1 cellular context compared by ENCODE assay signal in the genomic region with DNA sequence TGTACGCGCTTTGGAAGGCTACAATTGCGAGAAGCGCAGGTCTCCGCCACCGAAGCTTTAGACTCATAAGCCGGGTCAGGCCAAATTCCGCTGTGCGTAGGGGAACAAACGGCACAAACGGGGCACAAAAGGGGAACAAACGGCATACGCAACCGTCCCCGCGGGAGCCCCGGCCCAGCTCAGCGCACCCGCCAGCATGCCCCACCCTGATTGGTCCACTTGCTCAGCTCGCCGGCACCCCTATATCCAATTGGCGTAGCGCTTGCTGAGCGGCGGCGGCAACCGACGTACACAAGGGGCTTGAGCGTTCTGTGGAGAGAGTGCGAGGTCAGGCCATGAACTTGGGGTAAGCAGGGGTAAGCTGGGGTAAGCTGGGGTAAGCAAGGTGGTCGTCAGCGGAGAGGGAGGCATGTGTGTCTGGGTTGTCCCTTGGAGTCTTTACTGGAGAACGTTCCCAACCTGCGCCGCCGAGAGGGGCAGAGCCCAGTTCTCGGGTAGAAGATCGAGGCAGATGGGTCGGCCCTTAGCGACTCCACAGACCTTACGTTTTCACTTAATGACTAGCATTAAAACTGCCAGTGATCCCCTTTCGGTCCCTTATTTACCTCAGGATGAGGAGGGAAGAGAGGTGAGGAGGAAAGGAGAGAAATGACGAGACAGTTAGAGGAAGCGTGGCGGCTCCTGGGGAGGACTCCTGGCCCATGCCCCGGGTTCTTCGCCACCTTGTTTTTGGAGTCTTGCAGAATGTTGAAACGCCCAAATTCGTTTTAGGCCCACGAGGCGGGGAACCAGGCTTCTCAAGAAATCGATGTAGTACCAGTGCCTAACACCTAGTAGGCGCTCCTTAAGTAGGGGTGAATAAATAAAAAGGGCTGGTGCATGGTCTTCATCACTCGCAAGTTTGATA.
TF ChIP-seq lines count a peak whose summit lies in the region.

A gene (plus strand): TSS at position 268 of the 907 bp plus-strand sequence. CDS start 68 bp downstream, at position 336.

TF ChIP-seq in HepG2, 621 proteins besides CTCF, POLR2A, EP300 and RAD21 (continued from another document and continues in another):
- TF ChIP-seq ZNF496 (CRISPR knock-in tag; IDR thresholded peaks at IDR 0.05; ENCODE audit: insufficient replicate concordance) (no peak), ATAD3A (CRISPR knock-in tag; IDR thresholded peaks at IDR 0.05) (no peak), KMT2B (CRISPR knock-in tag; IDR thresholded peaks at IDR 0.05) (peak; percentile 91), SATB2 (CRISPR knock-in tag; IDR thresholded peaks at IDR 0.05) (no peak), ZSCAN30 (CRISPR knock-in tag; IDR thresholded peaks at IDR 0.05) (no peak), SIN3B (IDR thresholded peaks at IDR 0.05; ENCODE audit: low read length) (no peak), ZNF143 (CRISPR knock-in tag; IDR thresholded peaks at IDR 0.05) (no peak), ATF1 (CRISPR knock-in tag; IDR thresholded peaks at IDR 0.05) (no peak), ZNF570 (CRISPR knock-in tag; IDR thresholded peaks at IDR 0.05; ENCODE audit: borderline replicate concordance) (no peak), ZFP37 (CRISPR knock-in tag; IDR thresholded peaks at IDR 0.05; ENCODE audit: borderline replicate concordance) (0 out of 2 replicates have a peak, but pooled peaks have one; percentile 50), FOSL1 (CRISPR knock-in tag; IDR thresholded peaks at IDR 0.05; ENCODE audit: borderline replicate concordance) (no peak), PHF20 (CRISPR knock-in tag; IDR thresholded peaks at IDR 0.05) (peak; percentile 74), NONO (IDR thresholded peaks at IDR 0.05) (no peak), NONO (CRISPR knock-in tag; conservative IDR thresholded peaks at IDR 0.05) (peak; percentile 90), ZKSCAN1 (IDR thresholded peaks at IDR 0.05; ENCODE audit: low read length) (no peak), MTA3 (CRISPR knock-in tag; IDR thresholded peaks at IDR 0.05) (no peak), ARHGAP35 (CRISPR knock-in tag; IDR thresholded peaks at IDR 0.05; ENCODE audit: borderline replicate concordance) (peak; percentile 89), SRSF1 (optimal IDR thresholded peaks at IDR 0.05; ENCODE audit: low read depth, low read length) (no peak), HNF4G (IDR thresholded peaks at IDR 0.05; ENCODE audit: borderline replicate concordance, low read depth, low read length) (no peak), HNF4G (CRISPR knock-in tag; IDR thresholded peaks at IDR 0.05; ENCODE audit: borderline replicate concordance, low read depth) (no peak), NFYC (CRISPR knock-in tag; IDR thresholded peaks at IDR 0.05) (peak; percentile 97), SNAPC2 (CRISPR knock-in tag; IDR thresholded peaks at IDR 0.05) (no peak)
- TF ChIP-seq, protein P1, sequence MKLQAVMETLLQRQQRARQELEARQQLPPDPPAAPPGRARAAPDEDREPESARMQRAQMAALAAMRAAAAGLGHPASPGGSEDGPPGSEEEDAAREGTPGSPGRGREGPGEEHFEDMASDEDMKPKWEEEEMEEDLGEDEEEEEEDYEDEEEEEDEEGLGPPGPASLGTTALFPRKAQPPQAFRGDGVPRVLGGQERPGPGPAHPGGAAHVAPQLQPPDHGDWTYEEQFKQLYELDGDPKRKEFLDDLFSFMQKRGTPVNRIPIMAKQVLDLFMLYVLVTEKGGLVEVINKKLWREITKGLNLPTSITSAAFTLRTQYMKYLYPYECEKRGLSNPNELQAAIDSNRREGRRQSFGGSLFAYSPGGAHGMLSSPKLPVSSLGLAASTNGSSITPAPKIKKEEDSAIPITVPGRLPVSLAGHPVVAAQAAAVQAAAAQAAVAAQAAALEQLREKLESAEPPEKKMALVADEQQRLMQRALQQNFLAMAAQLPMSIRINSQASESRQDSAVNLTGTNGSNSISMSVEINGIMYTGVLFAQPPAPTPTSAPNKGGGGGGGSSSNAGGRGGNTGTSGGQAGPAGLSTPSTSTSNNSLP (IDR thresholded peaks at IDR 0.05; ENCODE audit: low read depth, low read length) = peak; percentile 62; the same call in 1 of the 2 replicates
- TF ChIP-seq, protein P2, sequence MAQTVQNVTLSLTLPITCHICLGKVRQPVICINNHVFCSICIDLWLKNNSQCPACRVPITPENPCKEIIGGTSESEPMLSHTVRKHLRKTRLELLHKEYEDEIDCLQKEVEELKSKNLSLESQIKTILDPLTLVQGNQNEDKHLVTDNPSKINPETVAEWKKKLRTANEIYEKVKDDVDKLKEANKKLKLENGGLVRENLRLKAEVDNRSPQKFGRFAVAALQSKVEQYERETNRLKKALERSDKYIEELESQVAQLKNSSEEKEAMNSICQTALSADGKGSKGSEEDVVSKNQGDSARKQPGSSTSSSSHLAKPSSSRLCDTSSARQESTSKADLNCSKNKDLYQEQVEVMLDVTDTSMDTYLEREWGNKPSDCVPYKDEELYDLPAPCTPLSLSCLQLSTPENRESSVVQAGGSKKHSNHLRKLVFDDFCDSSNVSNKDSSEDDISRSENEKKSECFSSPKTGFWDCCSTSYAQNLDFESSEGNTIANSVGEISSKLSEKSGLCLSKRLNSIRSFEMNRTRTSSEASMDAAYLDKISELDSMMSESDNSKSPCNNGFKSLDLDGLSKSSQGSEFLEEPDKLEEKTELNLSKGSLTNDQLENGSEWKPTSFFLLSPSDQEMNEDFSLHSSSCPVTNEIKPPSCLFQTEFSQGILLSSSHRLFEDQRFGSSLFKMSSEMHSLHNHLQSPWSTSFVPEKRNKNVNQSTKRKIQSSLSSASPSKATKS (CRISPR knock-in tag; IDR thresholded peaks at IDR 0.05) = no peak
- TF ChIP-seq, protein P3, sequence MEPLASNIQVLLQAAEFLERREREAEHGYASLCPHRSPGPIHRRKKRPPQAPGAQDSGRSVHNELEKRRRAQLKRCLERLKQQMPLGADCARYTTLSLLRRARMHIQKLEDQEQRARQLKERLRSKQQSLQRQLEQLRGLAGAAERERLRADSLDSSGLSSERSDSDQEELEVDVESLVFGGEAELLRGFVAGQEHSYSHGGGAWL (CRISPR knock-in tag; IDR thresholded peaks at IDR 0.05) = peak; percentile 57; the same call in 1 of the 2 replicates
- TF ChIP-seq, protein P4, sequence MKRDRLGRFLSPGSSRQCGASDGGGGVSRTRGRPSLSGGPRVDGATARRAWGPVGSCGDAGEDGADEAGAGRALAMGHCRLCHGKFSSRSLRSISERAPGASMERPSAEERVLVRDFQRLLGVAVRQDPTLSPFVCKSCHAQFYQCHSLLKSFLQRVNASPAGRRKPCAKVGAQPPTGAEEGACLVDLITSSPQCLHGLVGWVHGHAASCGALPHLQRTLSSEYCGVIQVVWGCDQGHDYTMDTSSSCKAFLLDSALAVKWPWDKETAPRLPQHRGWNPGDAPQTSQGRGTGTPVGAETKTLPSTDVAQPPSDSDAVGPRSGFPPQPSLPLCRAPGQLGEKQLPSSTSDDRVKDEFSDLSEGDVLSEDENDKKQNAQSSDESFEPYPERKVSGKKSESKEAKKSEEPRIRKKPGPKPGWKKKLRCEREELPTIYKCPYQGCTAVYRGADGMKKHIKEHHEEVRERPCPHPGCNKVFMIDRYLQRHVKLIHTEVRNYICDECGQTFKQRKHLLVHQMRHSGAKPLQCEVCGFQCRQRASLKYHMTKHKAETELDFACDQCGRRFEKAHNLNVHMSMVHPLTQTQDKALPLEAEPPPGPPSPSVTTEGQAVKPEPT (CRISPR knock-in tag; IDR thresholded peaks at IDR 0.05; ENCODE audit: low read depth) = peak; percentile 87; the same call in 1 of the 2 replicates
- TF ChIP-seq, protein P5, sequence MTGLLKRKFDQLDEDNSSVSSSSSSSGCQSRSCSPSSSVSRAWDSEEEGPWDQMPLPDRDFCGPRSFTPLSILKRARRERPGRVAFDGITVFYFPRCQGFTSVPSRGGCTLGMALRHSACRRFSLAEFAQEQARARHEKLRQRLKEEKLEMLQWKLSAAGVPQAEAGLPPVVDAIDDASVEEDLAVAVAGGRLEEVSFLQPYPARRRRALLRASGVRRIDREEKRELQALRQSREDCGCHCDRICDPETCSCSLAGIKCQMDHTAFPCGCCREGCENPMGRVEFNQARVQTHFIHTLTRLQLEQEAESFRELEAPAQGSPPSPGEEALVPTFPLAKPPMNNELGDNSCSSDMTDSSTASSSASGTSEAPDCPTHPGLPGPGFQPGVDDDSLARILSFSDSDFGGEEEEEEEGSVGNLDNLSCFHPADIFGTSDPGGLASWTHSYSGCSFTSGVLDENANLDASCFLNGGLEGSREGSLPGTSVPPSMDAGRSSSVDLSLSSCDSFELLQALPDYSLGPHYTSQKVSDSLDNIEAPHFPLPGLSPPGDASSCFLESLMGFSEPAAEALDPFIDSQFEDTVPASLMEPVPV (CRISPR knock-in tag; IDR thresholded peaks at IDR 0.05) = 0 out of 2 replicates have a peak, but pooled peaks have one; percentile 39
- TF ChIP-seq, protein P6, sequence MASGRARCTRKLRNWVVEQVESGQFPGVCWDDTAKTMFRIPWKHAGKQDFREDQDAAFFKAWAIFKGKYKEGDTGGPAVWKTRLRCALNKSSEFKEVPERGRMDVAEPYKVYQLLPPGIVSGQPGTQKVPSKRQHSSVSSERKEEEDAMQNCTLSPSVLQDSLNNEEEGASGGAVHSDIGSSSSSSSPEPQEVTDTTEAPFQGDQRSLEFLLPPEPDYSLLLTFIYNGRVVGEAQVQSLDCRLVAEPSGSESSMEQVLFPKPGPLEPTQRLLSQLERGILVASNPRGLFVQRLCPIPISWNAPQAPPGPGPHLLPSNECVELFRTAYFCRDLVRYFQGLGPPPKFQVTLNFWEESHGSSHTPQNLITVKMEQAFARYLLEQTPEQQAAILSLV (CRISPR knock-in tag; IDR thresholded peaks at IDR 0.05; ENCODE audit: borderline replicate concordance) = peak; percentile 91
- TF ChIP-seq, protein P7, sequence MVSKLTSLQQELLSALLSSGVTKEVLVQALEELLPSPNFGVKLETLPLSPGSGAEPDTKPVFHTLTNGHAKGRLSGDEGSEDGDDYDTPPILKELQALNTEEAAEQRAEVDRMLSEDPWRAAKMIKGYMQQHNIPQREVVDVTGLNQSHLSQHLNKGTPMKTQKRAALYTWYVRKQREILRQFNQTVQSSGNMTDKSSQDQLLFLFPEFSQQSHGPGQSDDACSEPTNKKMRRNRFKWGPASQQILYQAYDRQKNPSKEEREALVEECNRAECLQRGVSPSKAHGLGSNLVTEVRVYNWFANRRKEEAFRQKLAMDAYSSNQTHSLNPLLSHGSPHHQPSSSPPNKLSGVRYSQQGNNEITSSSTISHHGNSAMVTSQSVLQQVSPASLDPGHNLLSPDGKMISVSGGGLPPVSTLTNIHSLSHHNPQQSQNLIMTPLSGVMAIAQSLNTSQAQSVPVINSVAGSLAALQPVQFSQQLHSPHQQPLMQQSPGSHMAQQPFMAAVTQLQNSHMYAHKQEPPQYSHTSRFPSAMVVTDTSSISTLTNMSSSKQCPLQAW (CRISPR knock-in tag; IDR thresholded peaks at IDR 0.05) = peak; percentile 60
- TF ChIP-seq, protein P8, sequence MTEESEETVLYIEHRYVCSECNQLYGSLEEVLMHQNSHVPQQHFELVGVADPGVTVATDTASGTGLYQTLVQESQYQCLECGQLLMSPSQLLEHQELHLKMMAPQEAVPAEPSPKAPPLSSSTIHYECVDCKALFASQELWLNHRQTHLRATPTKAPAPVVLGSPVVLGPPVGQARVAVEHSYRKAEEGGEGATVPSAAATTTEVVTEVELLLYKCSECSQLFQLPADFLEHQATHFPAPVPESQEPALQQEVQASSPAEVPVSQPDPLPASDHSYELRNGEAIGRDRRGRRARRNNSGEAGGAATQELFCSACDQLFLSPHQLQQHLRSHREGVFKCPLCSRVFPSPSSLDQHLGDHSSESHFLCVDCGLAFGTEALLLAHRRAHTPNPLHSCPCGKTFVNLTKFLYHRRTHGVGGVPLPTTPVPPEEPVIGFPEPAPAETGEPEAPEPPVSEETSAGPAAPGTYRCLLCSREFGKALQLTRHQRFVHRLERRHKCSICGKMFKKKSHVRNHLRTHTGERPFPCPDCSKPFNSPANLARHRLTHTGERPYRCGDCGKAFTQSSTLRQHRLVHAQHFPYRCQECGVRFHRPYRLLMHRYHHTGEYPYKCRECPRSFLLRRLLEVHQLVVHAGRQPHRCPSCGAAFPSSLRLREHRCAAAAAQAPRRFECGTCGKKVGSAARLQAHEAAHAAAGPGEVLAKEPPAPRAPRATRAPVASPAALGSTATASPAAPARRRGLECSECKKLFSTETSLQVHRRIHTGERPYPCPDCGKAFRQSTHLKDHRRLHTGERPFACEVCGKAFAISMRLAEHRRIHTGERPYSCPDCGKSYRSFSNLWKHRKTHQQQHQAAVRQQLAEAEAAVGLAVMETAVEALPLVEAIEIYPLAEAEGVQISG (CRISPR knock-in tag; IDR thresholded peaks at IDR 0.05) = peak; percentile 73
- TF ChIP-seq, protein P9, sequence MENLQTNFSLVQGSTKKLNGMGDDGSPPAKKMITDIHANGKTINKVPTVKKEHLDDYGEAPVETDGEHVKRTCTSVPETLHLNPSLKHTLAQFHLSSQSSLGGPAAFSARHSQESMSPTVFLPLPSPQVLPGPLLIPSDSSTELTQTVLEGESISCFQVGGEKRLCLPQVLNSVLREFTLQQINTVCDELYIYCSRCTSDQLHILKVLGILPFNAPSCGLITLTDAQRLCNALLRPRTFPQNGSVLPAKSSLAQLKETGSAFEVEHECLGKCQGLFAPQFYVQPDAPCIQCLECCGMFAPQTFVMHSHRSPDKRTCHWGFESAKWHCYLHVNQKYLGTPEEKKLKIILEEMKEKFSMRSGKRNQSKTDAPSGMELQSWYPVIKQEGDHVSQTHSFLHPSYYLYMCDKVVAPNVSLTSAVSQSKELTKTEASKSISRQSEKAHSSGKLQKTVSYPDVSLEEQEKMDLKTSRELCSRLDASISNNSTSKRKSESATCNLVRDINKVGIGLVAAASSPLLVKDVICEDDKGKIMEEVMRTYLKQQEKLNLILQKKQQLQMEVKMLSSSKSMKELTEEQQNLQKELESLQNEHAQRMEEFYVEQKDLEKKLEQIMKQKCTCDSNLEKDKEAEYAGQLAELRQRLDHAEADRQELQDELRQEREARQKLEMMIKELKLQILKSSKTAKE (CRISPR knock-in tag; IDR thresholded peaks at IDR 0.05; ENCODE audit: borderline replicate concordance) = peak; percentile 22; the same call in 1 of the 2 replicates
- TF ChIP-seq, protein P10, sequence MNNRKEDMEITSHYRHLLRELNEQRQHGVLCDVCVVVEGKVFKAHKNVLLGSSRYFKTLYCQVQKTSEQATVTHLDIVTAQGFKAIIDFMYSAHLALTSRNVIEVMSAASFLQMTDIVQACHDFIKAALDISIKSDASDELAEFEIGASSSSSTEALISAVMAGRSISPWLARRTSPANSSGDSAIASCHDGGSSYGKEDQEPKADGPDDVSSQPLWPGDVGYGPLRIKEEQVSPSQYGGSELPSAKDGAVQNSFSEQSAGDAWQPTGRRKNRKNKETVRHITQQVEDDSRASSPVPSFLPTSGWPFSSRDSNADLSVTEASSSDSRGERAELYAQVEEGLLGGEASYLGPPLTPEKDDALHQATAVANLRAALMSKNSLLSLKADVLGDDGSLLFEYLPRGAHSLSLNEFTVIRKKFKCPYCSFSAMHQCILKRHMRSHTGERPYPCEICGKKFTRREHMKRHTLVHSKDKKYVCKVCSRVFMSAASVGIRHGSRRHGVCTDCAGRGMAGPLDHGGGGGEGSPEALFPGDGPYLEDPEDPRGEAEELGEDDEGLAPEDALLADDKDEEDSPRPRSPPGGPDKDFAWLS (CRISPR knock-in tag; IDR thresholded peaks at IDR 0.05; ENCODE audit: borderline replicate concordance) = 0 out of 2 replicates have a peak, but pooled peaks have one; percentile 67
- TF ChIP-seq, protein P11, sequence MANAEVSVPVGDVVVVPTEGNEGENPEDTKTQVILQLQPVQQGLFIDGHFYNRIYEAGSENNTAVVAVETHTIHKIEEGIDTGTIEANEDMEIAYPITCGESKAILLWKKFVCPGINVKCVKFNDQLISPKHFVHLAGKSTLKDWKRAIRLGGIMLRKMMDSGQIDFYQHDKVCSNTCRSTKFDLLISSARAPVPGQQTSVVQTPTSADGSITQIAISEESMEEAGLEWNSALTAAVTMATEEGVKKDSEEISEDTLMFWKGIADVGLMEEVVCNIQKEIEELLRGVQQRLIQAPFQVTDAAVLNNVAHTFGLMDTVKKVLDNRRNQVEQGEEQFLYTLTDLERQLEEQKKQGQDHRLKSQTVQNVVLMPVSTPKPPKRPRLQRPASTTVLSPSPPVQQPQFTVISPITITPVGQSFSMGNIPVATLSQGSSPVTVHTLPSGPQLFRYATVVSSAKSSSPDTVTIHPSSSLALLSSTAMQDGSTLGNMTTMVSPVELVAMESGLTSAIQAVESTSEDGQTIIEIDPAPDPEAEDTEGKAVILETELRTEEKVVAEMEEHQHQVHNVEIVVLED (CRISPR knock-in tag; IDR thresholded peaks at IDR 0.05; ENCODE audit: borderline replicate concordance) = peak; percentile 93
